Comparison of ENCODE assay signal across 1 cellular context in genomic region chr12:122076743-122077495, GRCh38.
TF ChIP-seq lines count a peak whose summit lies in the region.

No MANE protein-coding gene starts in this region.

TF ChIP-seq in HepG2, 621 proteins besides CTCF, POLR2A, EP300 and RAD21 (continued from another document):
- TF ChIP-seq THAP11 (CRISPR knock-in tag; IDR thresholded peaks at IDR 0.05) (no peak), SCMH1 (CRISPR knock-in tag; IDR thresholded peaks at IDR 0.05; ENCODE audit: borderline replicate concordance) (no peak), ZBTB1 (CRISPR knock-in tag; IDR thresholded peaks at IDR 0.05; ENCODE audit: borderline replicate concordance) (no peak), RAD51 (IDR thresholded peaks at IDR 0.05; ENCODE audit: borderline replicate concordance) (no peak), SIN3A (IDR thresholded peaks at IDR 0.05; ENCODE audit: borderline replicate concordance, low read depth, low read length) (no peak), ELF3 (CRISPR knock-in tag; IDR thresholded peaks at IDR 0.05) (no peak), MYPOP (CRISPR knock-in tag; IDR thresholded peaks at IDR 0.05) (no peak), MIER3 (CRISPR knock-in tag; IDR thresholded peaks at IDR 0.05; ENCODE audit: borderline replicate concordance) (no peak), PHB2 (IDR thresholded peaks at IDR 0.05; ENCODE audit: partially characterized antibody) (no peak), HNF4A (CRISPR knock-in tag; IDR thresholded peaks at IDR 0.05) (peak; percentile 37; the same call in 1 of the 2 replicates), SRSF9 (IDR thresholded peaks at IDR 0.05; ENCODE audit: borderline replicate concordance, insufficient read depth, low read depth, low read length, poor library complexity, severe bottlenecking) (no peak), POLR2AphosphoS5 (IDR thresholded peaks at IDR 0.05; ENCODE audit: low read depth, low read length) (no peak), MYNN (CRISPR knock-in tag; IDR thresholded peaks at IDR 0.05; ENCODE audit: low read depth) (no peak), MIXL1 (CRISPR knock-in tag; IDR thresholded peaks at IDR 0.05) (no peak)
